In the genomic region with DNA sequence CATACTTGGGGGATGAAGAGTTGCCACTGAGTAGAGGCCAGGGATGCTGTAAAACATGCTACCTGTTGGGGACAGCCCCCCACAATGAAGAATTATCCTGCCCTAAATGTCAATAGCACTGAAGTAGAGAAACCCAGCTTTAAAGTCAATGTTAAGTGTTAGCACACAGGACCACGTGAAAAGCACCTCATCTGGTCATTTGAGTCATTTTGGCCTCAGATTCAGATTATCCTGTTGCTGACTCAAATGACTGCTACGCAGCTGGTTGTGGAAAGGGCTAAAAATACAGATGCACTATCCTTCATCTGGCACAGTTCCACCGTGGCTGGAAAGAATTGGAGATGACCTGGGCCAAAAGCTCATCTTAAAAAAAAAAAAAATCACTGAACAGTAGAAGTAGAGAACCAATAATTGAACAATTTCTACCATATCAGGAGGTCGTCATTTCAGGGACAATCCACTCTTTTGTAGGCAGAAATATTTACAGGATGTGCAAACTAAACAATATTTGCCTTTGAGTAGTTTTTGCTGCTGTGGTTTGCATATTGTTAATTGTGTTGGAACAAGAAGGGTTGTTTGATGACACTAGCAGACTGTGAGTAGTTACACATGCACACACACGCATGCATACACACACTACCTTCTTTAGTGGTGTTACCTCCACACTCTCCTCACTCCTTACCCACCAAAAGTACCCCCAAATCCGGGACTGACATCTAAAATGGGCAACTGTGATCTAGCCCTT, we compare ENCODE assay signal across 10 cellular contexts.
DNase-seq lines count a peak whose midpoint lies in the region; ATAC-seq, FAIRE-seq and TF ChIP-seq lines count a peak whose summit lies in the region.
"Had no signal": no experiment of that assay in that cellular context is flagged by ENCODE, and none has a peak within 500 bp of the region (broad histone marks: within the 10 kb centered on the region; RNA-seq: fewer than 3 reads in every experiment).

No MANE protein-coding gene starts in this region.

- 44% methylated on average over 5 of the region's 6 CpGs for WGBS in mesenchymal stem cell
- WGBS in HepG2 (ENCODE audit: low lambda C conversion rate) = 15% methylated on average over 6 of the region's 6 CpGs

- H3K79me2 ChIP-seq in HepG2 (ENCODE audit: insufficient read depth, low read length) = no peaks in the 10 kb centered on the region

- DNase-seq in Right ventricle myocardium inferior (ENCODE audit: missing footprints) (no peak), cardiac septum (ENCODE audit: low spot score) (no peak), choroid plexus epithelial cell (ENCODE audit: low read depth) (peak; percentile 94), mesenchymal stem cell (peak; percentile 90), C1 segment of cervical spinal cord (lab: John Stamatoyannopoulos, UW) (no peak), HepG2 (ENCODE audit: low spot score) (no peak), NOMO-1 treated with DMSO at 0.1 percent for 48 hours (lab: John Stamatoyannopoulos, UW; ENCODE audit: unreplicated experiment) (no peak)
- DNase-seq: NCI-H1105 had no signal

- H3K4me2 ChIP-seq in mesenchymal stem cell (ENCODE audit: low read length, poor library complexity, severe bottlenecking) (no peak overlapping the region), HepG2 (ENCODE audit: low read depth, low read length) (no peak overlapping the region)

- H3K4me1 ChIP-seq in mesenchymal stem cell (ENCODE audit: control insufficient read depth, insufficient read depth, low read depth, low read length) = no peaks in the 10 kb centered on the region
- H3K4me1 ChIP-seq in HepG2 (ENCODE audit: insufficient read depth, low read length) = no peaks in the 10 kb centered on the region

- no peak overlapping the region for H4K8ac ChIP-seq in mesenchymal stem cell (ENCODE audit: low read length)

- H2BK120ac ChIP-seq in mesenchymal stem cell (ENCODE audit: low read depth, low read length) = no peak overlapping the region

- no peak overlapping the region for H2AK5ac ChIP-seq in mesenchymal stem cell (ENCODE audit: low read length, severe bottlenecking)

- H3K36me3 ChIP-seq in mesenchymal stem cell (ENCODE audit: control insufficient read depth in 1 of 2, insufficient read depth in 2 of 2, low read depth in 1 of 2, low read length in 2 of 2) (no peaks in the 10 kb centered on the region), HepG2 (replicated peaks in 1 of 2; ENCODE audit: control insufficient read depth in 1 of 2, insufficient read depth in 2 of 2, low read length in 2 of 2) (no peaks in the 10 kb centered on the region)

- H3K27me3 ChIP-seq in mesenchymal stem cell (ENCODE audit: control insufficient read depth in 1 of 2, insufficient read depth in 1 of 2, low read length in 2 of 2) = peaks cover 0 to 15% of the 10 kb centered on the region in 2 experiments
- H3K27me3 ChIP-seq in HepG2 (ENCODE audit: control insufficient read depth in 1 of 2, insufficient read depth in 2 of 2, low read length in 2 of 2) = no peaks in the 10 kb centered on the region

- H2BK15ac ChIP-seq in mesenchymal stem cell (ENCODE audit: low read depth, poor library complexity, severe bottlenecking) = no peak overlapping the region

- no peak overlapping the region for H3K4me3 ChIP-seq in choroid plexus epithelial cell (ENCODE audit: low read depth, low read length)
- H3K4me3 ChIP-seq in mesenchymal stem cell (ENCODE audit: insufficient read depth in 1 of 2, low read depth in 1 of 2, low read length in 2 of 2) = peak overlapping the region in 1 of 2 experiments; percentile 17
- no peak overlapping the region for H3K4me3 ChIP-seq in HepG2 (replicated peaks in 1 of 3; ENCODE audit: insufficient read depth in 1 of 3, low read depth in 2 of 3, low read length in 3 of 3)
- H3K4me3 ChIP-seq: GM12878 had no signal

- H2AFZ ChIP-seq in mesenchymal stem cell (ENCODE audit: low read depth, low read length) (no peak overlapping the region), HepG2 (ENCODE audit: low read length) (no peak overlapping the region)

- in situ Hi-C loops in HepG2 (cut with HindIII; ENCODE audit: extremely low pct_ligation_motif_present, low pct_unique_long_range_greater_than_20kb) = no loop called here

- no peak overlapping the region for H2BK12ac ChIP-seq in mesenchymal stem cell (ENCODE audit: low read length in 2 of 2)

- no peak for TF ChIP-seq POLR2A in HepG2 (IDR thresholded peaks at IDR 0.05; ENCODE audit: insufficient read depth in 1 of 2, low read depth in 2 of 2, low read length in 2 of 2)

- no peak for TF ChIP-seq RAD21 in HepG2 (CRISPR knock-in tag; IDR thresholded peaks at IDR 0.05)

- TF ChIP-seq EP300 in HepG2 (IDR thresholded peaks at IDR 0.05; ENCODE audit: low read depth in 2 of 2, low read length in 2 of 2) (no peak), HepG2 (CRISPR knock-in tag; IDR thresholded peaks at IDR 0.05; ENCODE audit: borderline replicate concordance) (no peak)

- H2BK5ac ChIP-seq in mesenchymal stem cell (ENCODE audit: low read depth, low read length, poor library complexity, severe bottlenecking) = no peak overlapping the region

- H3K9ac ChIP-seq in mesenchymal stem cell (ENCODE audit: low read length) = peak overlapping the region; percentile 76
- no peak overlapping the region for H3K9ac ChIP-seq in HepG2 (ENCODE audit: insufficient read depth, low read depth, low read length)

- no TSS peak for BruUV-seq in HepG2 (replicated peaks; lab: Mats Ljungman, UMichigan)

- CTCF ChIA-PET in HepG2 (lab: Yijun Ruan, JAX; ENCODE audit: low intra/inter-chr PET ratio, low total read pairs) = no interaction called here

- no peak overlapping the region for H3K14ac ChIP-seq in mesenchymal stem cell (ENCODE audit: low read length in 2 of 2)

- H3K18ac ChIP-seq in mesenchymal stem cell (ENCODE audit: low read depth in 1 of 2, low read length in 2 of 2) = no peak overlapping the region

- no peak overlapping the region for H3K23ac ChIP-seq in mesenchymal stem cell (ENCODE audit: low read length in 2 of 2)

- TF ChIP-seq CTCF in choroid plexus epithelial cell (conservative IDR thresholded peaks at IDR 0.05; ENCODE audit: low read depth, low read length) (no peak), HepG2 (CRISPR knock-in tag; IDR thresholded peaks at IDR 0.05) (no peak)

- ATAC-seq in Right ventricle myocardium inferior = peak; percentile 57
- no peak for ATAC-seq in HG02610 (IDR thresholded peaks at IDR 0.05; ENCODE audit: unreplicated experiment)
- ATAC-seq in HepG2 = no peak
- ATAC-seq: GM12878 had no signal

- no peaks in the 10 kb centered on the region for H3K9me3 ChIP-seq in mesenchymal stem cell (ENCODE audit: control insufficient read depth, low read length)
- H3K9me3 ChIP-seq in HepG2 (ENCODE audit: low read length) = no peaks in the 10 kb centered on the region

- H3K79me1 ChIP-seq in mesenchymal stem cell (replicated peaks; ENCODE audit: low read length, poor library complexity, severe bottlenecking) = no peaks in the 10 kb centered on the region

- H3K27ac ChIP-seq in mesenchymal stem cell (ENCODE audit: low read length, poor library complexity, severe bottlenecking) = no peak overlapping the region
- H3K27ac ChIP-seq in HepG2 (ENCODE audit: extremely low read length, insufficient read depth, low read length) = no peak overlapping the region

- intact Hi-C loops in Right ventricle myocardium inferior (cut with DNase I) = loop anchor here (10.0 kb wide), 2 partner anchors 45 to 635 kb away; no protein-coding TSS in a partner anchor
- intact Hi-C loops in cardiac septum (cut with DNase I) = loop anchor here (10.0 kb wide), 2 partner anchors 495 to 635 kb away; no protein-coding TSS in a partner anchor
- intact Hi-C loops in HepG2 (cut with micrococcal nuclease; ENCODE audit: unreplicated experiment) = no loop called here

- no peaks in the 10 kb centered on the region for H4K20me1 ChIP-seq in HepG2 (ENCODE audit: insufficient read depth, low read length)

- FAIRE-seq in HepG2 (lab: Jason Lieb, UNC) = no peak
- FAIRE-seq: GM12878 had no signal

- no peak overlapping the region for H3K4ac ChIP-seq in mesenchymal stem cell (ENCODE audit: low read depth in 1 of 2, low read length in 2 of 2)

- H4K91ac ChIP-seq in mesenchymal stem cell (ENCODE audit: low read length) = no peak overlapping the region

- POLR2A ChIA-PET in HepG2 (lab: Yijun Ruan, JAX) = no interaction called here

TF ChIP-seq in HepG2, 621 proteins besides CTCF, POLR2A, EP300 and RAD21 (continues in another document):
- TF ChIP-seq ZNF891 (CRISPR knock-in tag; IDR thresholded peaks at IDR 0.05) (no peak), ZNF782 (CRISPR knock-in tag; IDR thresholded peaks at IDR 0.05; ENCODE audit: borderline replicate concordance) (no peak), BORCS8-MEF2B (CRISPR knock-in tag; IDR thresholded peaks at IDR 0.05) (no peak), ZNF609 (CRISPR knock-in tag; IDR thresholded peaks at IDR 0.05; ENCODE audit: borderline replicate concordance) (no peak), SNAPC2 (CRISPR knock-in tag; IDR thresholded peaks at IDR 0.05) (no peak)

Comparison
In these comparisons a context has a peak if more than half of its experiments do, and no peak if none do; other contexts are left out.
1. DNase-seq: peak in choroid plexus epithelial cell (single experiment) and mesenchymal stem cell (single experiment); none in Right ventricle myocardium inferior (single experiment), cardiac septum (single experiment), C1 segment of cervical spinal cord (0 of 14), HepG2 (single experiment) and NOMO-1 treated with DMSO at 0.1 percent for 48 hours (single experiment).